Comparison of ENCODE assay signal across 8 cellular contexts in the genomic region with DNA sequence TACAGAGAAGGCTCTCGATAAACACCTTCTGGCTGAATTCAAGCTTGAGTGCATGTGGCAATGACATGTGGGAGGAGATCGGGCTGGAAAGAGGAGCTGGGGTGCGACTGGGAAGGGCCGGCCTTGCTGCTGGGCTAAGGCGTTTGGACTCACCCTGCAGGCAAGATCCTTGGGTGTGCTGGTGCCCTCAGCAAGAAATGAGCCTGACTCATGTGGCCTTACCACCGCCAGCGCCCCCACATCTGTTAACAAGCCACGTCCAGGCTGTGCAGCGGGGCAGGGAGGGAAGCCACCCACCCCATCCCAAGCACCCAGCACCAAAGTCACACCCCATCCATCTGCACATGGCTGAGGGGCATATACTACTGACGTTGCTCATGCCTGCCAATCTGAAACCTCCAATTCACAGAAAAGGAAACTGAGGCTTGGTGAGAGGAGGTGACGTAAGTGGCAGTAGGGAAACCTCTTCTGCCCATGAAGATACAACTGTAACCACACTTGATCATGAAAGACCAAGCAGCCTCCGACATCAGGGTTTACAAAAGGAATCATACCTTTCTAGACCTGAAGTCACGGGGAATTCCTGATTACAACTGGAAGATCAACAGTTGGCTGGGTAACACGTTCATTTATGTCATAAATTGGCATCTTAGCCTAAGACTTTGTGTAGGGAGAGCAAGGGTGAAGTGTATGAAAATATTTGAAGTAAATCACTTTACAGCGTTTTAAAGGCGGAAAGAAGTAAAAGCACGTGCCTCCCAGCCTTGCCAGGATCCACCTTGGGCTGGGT. TPM values are rescaled to one million over a fixed set of nuclear protein-coding genes. Genes with fewer than 3 reads are reported as not detected.
A peak's percentile ranks its signal among the peaks of the same experiment; 100 is the strongest.
DNase-seq lines count a peak whose midpoint lies in the region; ATAC-seq and TF ChIP-seq lines count a peak whose summit lies in the region.

No MANE protein-coding gene starts in this region.

- no peak overlapping the region for H3K27ac ChIP-seq in SK-N-MC

- ATAC-seq in HG02759 (IDR thresholded peaks at IDR 0.05; ENCODE audit: unreplicated experiment): no peak

- no peak overlapping the region for H3K9ac ChIP-seq in SK-N-MC (ENCODE audit: insufficient read length)

- DNase-seq in EL (peak; percentile 17), SK-N-MC (ENCODE audit: low read depth, low spot score) (no peak), fibroblast of villous mesenchyme (ENCODE audit: low read depth) (no peak), pons (ENCODE audit: low spot score) (peak; percentile 11), NCI-H1105 (lab: John Stamatoyannopoulos, UW) (no peak), GOT3 (lab: John Stamatoyannopoulos, UW) (no peak)
- DNase-seq in stimulated activated CD4-positive, alpha-beta T cell treated with anti-CD3 and anti-CD28 coated beads, Interleukin-15, amount 100 ng/mL, for 24 hours: no peak

- TF ChIP-seq CTCF in fibroblast of villous mesenchyme (IDR thresholded peaks at IDR 0.05; ENCODE audit: insufficient read depth, low read depth, low read length): no peak

- H3K4me3 ChIP-seq in SK-N-MC (peak overlapping the region; percentile 95), fibroblast of villous mesenchyme (ENCODE audit: low read depth, low read length) (peak overlapping the region; percentile 94)

- H3K36me3 ChIP-seq in SK-N-MC (ENCODE audit: insufficient read depth, low read length): no peaks in the 10 kb centered on the region

- no peaks in the 10 kb centered on the region for H3K9me3 ChIP-seq in SK-N-MC (ENCODE audit: low read depth, low read length)

RNA-seq across cellular contexts. Expression of a gene that starts 1.1 kb away (rescaled TPM):
- total RNA-seq in fibroblast of villous mesenchyme: 25.9 and 30.3 TPM in 2 replicates

RNA-seq across cellular contexts. Expression of a gene that starts 17.2 kb away (rescaled TPM):
- total RNA-seq in fibroblast of villous mesenchyme: 12.1 and 12.2 TPM in 2 replicates

Comparison
In these comparisons a context has a peak if more than half of its experiments do, and no peak if none do; other contexts are left out.
1. DNase-seq: peak in EL (single experiment) and pons (single experiment); none in SK-N-MC (single experiment), fibroblast of villous mesenchyme (single experiment), stimulated activated CD4-positive, alpha-beta T cell treated with anti-CD3 and anti-CD28 coated beads, Interleukin-15, amount 100 ng/mL, for 24 hours (single experiment), NCI-H1105 (single experiment) and GOT3 (single experiment).